ENCODE assay signal across 19 cellular contexts in the genomic region with DNA sequence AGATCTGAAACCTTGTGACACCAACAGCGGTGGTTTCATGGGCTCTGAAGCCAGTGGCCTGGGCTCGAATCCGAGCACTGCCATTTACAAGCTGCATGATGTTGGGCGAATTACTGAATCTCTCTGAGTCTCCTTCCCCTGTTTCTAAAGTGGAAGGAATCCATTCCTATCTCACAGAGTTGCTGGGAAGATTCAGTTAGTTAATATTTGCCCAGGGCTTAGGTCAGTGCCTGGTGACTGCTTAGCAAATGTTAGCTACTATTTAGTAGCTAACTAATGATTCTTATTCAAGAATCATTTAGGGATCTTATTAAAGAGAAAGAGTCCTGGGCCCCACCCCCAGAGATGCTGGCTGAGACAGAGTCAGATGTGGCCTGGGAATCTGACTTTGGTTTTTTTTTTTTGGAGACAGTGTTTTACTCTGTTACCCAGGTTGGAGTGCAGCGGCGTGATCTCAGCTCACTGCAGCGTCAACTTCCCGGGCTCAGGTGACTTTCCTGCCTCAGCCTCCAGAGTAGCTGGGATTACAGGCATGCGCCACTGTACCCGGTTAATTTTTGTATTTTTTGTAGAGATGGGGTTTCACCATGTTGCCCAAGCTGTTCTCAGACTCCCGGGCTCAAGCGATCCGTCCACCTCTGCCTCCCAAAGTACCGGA.
"Had no signal": no experiment of that assay in that cellular context is flagged by ENCODE, and none has a peak within 500 bp of the region (broad histone marks: within the 10 kb centered on the region; RNA-seq: fewer than 3 reads in every experiment).

No MANE protein-coding gene starts in this region.

- H3K4me1 ChIP-seq: heart right ventricle, right atrium auricular region, stomach, transverse colon had no signal

- ATAC-seq: heart right ventricle; left colon; naive thymus-derived CD4-positive, alpha-beta T cell had no signal

- H3K27me3 ChIP-seq: neutrophil, right atrium auricular region, transverse colon had no signal

- H3K36me3 ChIP-seq: heart right ventricle, neutrophil, right atrium auricular region, stomach, thoracic aorta, transverse colon had no signal

- FAIRE-seq: endothelial cell of umbilical vein, keratinocyte, small intestine had no signal

- H3K27ac ChIP-seq: coronary artery, heart right ventricle, neutrophil, right atrium auricular region, stomach, thoracic aorta, transverse colon had no signal

- H3K27ac Mint-ChIP-seq: endodermal cell had no signal

- H3K36me3 Mint-ChIP-seq: immature natural killer cell had no signal

- H3K4me3 ChIP-seq: coronary artery, heart right ventricle, right atrium auricular region, stomach, thoracic aorta, transverse colon had no signal

- H3K9me3 ChIP-seq: neutrophil, thoracic aorta, transverse colon had no signal

- DNase-seq: effector CD4-positive, alpha-beta T cell; endodermal cell; foreskin melanocyte; heart right ventricle; immature natural killer cell; left colon; naive thymus-derived CD4-positive, alpha-beta T cell; small intestine; stimulated activated CD4-positive, alpha-beta T cell treated with anti-CD3 and anti-CD28 coated beads, Interleukin-12 subunit alpha, Interleukin-12 subunit beta, amount 100 ng/mL, for 4 hours; stimulated activated naive CD4-positive, alpha-beta T cell; stomach; substantia nigra; transverse colon had no signal
